In genomic region chr6:131519670-131520436, GRCh38 we compare ENCODE assay signal across 8 cellular contexts.
DNase-seq lines count a peak whose midpoint lies in the region; ATAC-seq and FAIRE-seq lines count a peak whose summit lies in the region.

No MANE protein-coding gene starts in this region.

- peak; percentile 75 for DNase-seq in DMS53 (lab: John Stamatoyannopoulos, UW)
- DNase-seq in GM19239 (ENCODE audit: insufficient read length, low spot score), result no peak
- DNase-seq in NCI-H82 treated with DMSO at 0.1 percent for 48 hours (lab: John Stamatoyannopoulos, UW; ENCODE audit: unreplicated experiment), result peak; percentile 39
- peak; percentile 67 for DNase-seq in activated effector memory CD4-positive, alpha-beta T cell treated with anti-CD3 and anti-CD28 coated beads, Interleukin-2, amount 50 U/mL, for 16 hours
- peak; percentile 58 for DNase-seq in iPS-NIHi11 (ENCODE audit: low spot score)
- DNase-seq in stimulated activated CD8-positive, alpha-beta memory T cell treated with anti-CD3 and anti-CD28 coated beads, Interleukin-4, amount 100 ng/mL, for 48 hours, result peak; percentile 47
- no peak for DNase-seq in RCC 7860 (ENCODE audit: low spot score)

- FAIRE-seq in GM19239 (lab: Jason Lieb, UNC) (peak; percentile 84), RCC 7860 (lab: Jason Lieb, UNC) (no peak)

- peak; percentile 97 for ATAC-seq in HG03139 (IDR thresholded peaks at IDR 0.05; ENCODE audit: unreplicated experiment)

Comparison
In these comparisons a context has a peak if more than half of its experiments do, and no peak if none do; other contexts are left out.
1. DNase-seq: peak in DMS53 (single experiment), NCI-H82 treated with DMSO at 0.1 percent for 48 hours (single experiment), activated effector memory CD4-positive, alpha-beta T cell treated with anti-CD3 and anti-CD28 coated beads, Interleukin-2, amount 50 U/mL, for 16 hours (single experiment), iPS-NIHi11 (single experiment) and stimulated activated CD8-positive, alpha-beta memory T cell treated with anti-CD3 and anti-CD28 coated beads, Interleukin-4, amount 100 ng/mL, for 48 hours (single experiment); none in GM19239 (single experiment) and RCC 7860 (single experiment).